22 cellular contexts compared by ENCODE assay signal in the genomic region with DNA sequence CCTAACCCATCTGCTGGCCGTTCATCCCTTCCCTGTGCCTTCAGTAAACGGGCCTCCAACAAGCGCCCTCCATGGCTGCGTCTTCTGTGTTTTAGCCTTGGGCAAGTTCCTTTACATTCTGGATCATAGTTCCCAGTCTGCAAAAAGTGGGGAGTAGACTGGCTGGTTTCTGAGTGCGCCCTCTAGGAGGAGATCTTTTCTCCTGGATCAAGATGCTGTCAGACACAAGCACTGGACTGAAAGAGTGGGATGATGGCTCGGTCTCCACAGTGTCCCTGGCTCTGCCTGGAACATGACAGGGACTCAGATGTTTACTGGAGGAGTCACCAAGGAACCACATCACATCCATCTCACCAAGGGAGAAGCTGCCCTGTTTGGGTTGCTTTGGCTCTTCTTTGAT.
DNase-seq lines count a peak whose midpoint lies in the region; ATAC-seq, FAIRE-seq and TF ChIP-seq lines count a peak whose summit lies in the region.
"Had no signal": no experiment of that assay in that cellular context is flagged by ENCODE, and none has a peak within 500 bp of the region (broad histone marks: within the 10 kb centered on the region; RNA-seq: fewer than 3 reads in every experiment).

No MANE protein-coding gene starts in this region.

- H3K27me3 ChIP-seq in OCI-LY3 (ENCODE audit: low read depth, low read length) (no peaks in the 10 kb centered on the region), dorsolateral prefrontal cortex (no peaks in the 10 kb centered on the region), spleen (replicated peaks in 1 of 7) (no peaks in the 10 kb centered on the region)
- H3K27me3 ChIP-seq: heart left ventricle, suprapubic skin, vagina had no signal

- peaks cover 100% of the 10 kb centered on the region for H4K20me1 ChIP-seq in OCI-LY3 (ENCODE audit: insufficient read depth, low read length)

- H3K4me2 ChIP-seq in OCI-LY3 (ENCODE audit: low read length), result peak overlapping the region; percentile 93

- H3K4me1 ChIP-seq in OCI-LY3 (ENCODE audit: low read length) (peaks cover 76% of the 10 kb centered on the region), spleen (peaks cover 0 to 27% (median 7%) of the 10 kb centered on the region in 6 donors)
- H3K4me1 ChIP-seq: prostate gland had no signal

- no peak overlapping the region for H3K9ac ChIP-seq in OCI-LY3 (ENCODE audit: low read length)

- intact Hi-C loops in dorsolateral prefrontal cortex (cut with DNase I) (no loop called here), spleen (cut with DNase I; ENCODE audit: low total_unique reads) (no loop called here)

- no peaks in the 10 kb centered on the region for H3K9me3 Mint-ChIP-seq in nephron progenitor cell
- H3K9me3 Mint-ChIP-seq: activated CD4-positive, alpha-beta T cell treated with anti-CD3 and anti-CD28 coated beads, Interleukin-2, amount 10 ng/mL, durations not matched to agents 24 days and 14 days; activated T-helper 2 cell treated with anti-CD3 and anti-CD28 coated beads, Interferon-gamma antibody, Interleukin-2, Interleukin-4, amounts not matched to agents 10 μg/mL and 5 μg/mL and 100 μg/mL, durations not matched to agents 14 hours and 24 hours and 36 hours; CD4-positive, CD25-positive, alpha-beta regulatory T cell; dendritic cell treated with granulocyte-macrophage colony-stimulating factor and Interleukin-4, amounts not matched to agents 40 ng/mL and 50 ng/mL, for 4 days; immature natural killer cell had no signal

- peaks cover 49% of the 10 kb centered on the region for H3K4me1 Mint-ChIP-seq in nephron progenitor cell

- H3K27ac ChIP-seq in OCI-LY3 (ENCODE audit: low read length) (peak overlapping the region; percentile 37), dorsolateral prefrontal cortex (peak overlapping the region in 42 of 59 donors; percentile 3 to 80 (median 54)), spleen (no peak overlapping the region)
- H3K27ac ChIP-seq: heart left ventricle, prostate gland, suprapubic skin, vagina had no signal

- FAIRE-seq in GM12891 (lab: Jason Lieb, UNC), result no peak

- H3K4me3 ChIP-seq in OCI-LY3 (ENCODE audit: low read length), result peak overlapping the region; percentile 98; the same call in 1 of the 2 replicates
- H3K4me3 ChIP-seq in dorsolateral prefrontal cortex, result no peak overlapping the region
- H3K4me3 ChIP-seq in spleen, result no peak overlapping the region
- H3K4me3 ChIP-seq: heart left ventricle, prostate gland, suprapubic skin, vagina had no signal

- no peak overlapping the region for H2AFZ ChIP-seq in OCI-LY3 (ENCODE audit: low read depth, low read length)

- no peak overlapping the region for H3K4me3 Mint-ChIP-seq in nephron progenitor cell
- H3K4me3 Mint-ChIP-seq: activated CD4-positive, alpha-beta T cell treated with anti-CD3 and anti-CD28 coated beads, Interleukin-2, amount 10 ng/mL, durations not matched to agents 24 days and 14 days; dendritic cell treated with granulocyte-macrophage colony-stimulating factor and Interleukin-4, amounts not matched to agents 40 ng/mL and 50 ng/mL, for 4 days; immature natural killer cell had no signal

- TF ChIP-seq POLR2A in GM12891 (IDR thresholded peaks at IDR 0.05; ENCODE audit: low read depth, low read length) (no peak), spleen (IDR thresholded peaks at IDR 0.05) (no peak)

- H3K36me3 ChIP-seq in OCI-LY3 (replicated peaks; ENCODE audit: low read depth, low read length), result peaks cover 83% of the 10 kb centered on the region
- peaks cover 0 to 100% (median 37%) of the 10 kb centered on the region in 6 donors for H3K36me3 ChIP-seq in spleen
- H3K36me3 ChIP-seq: prostate gland had no signal

- WGBS in spleen, 5 donors, result 91 to 97% (median 94%) methylated on average over 6 of the region's 6 CpGs

- peaks cover 100% of the 10 kb centered on the region for H3K79me2 ChIP-seq in OCI-LY3 (ENCODE audit: low read length)

- TF ChIP-seq CTCF in OCI-LY3 (IDR thresholded peaks at IDR 0.05; ENCODE audit: low read depth, low read length) (peak; percentile 18; the same call in 1 of the 2 replicates), dorsolateral prefrontal cortex (IDR thresholded peaks at IDR 0.05 in 54 of 56, conservative IDR thresholded peaks at IDR 0.05 in 2 of 56; ENCODE audit: low read depth in 1 of 56, partially characterized antibody in 56 of 56) (peak in 20 of 56 donors; percentile 10 to 39 (median 18)), nephron progenitor cell (IDR thresholded peaks at IDR 0.05) (no peak), spleen (IDR thresholded peaks at IDR 0.05 in 8 of 11, conservative IDR thresholded peaks at IDR 0.05 in 3 of 11) (no peak)

- ATAC-seq in HG03108 (IDR thresholded peaks at IDR 0.05; ENCODE audit: unreplicated experiment), result no peak
- ATAC-seq: heart left ventricle, left ventricle myocardium superior had no signal

- peaks cover 4% of the 10 kb centered on the region for H3K27me3 Mint-ChIP-seq in nephron progenitor cell (ENCODE audit: low read depth, poor library complexity)
- H3K27me3 Mint-ChIP-seq: activated CD4-positive, alpha-beta T cell treated with anti-CD3 and anti-CD28 coated beads, Interleukin-2, amount 10 ng/mL, durations not matched to agents 24 days and 14 days; CD4-positive, CD25-positive, alpha-beta regulatory T cell; dendritic cell treated with granulocyte-macrophage colony-stimulating factor and Interleukin-4, amounts not matched to agents 40 ng/mL and 50 ng/mL, for 4 days had no signal

- peaks cover 50% of the 10 kb centered on the region for H3K36me3 Mint-ChIP-seq in nephron progenitor cell (ENCODE audit: low read depth)

- no peak for DNase-seq in GM12891 (ENCODE audit: insufficient read length, low spot score)
- DNase-seq in dorsolateral prefrontal cortex, result peak in 1 of 10 donors; percentile 56
- DNase-seq in nephron progenitor cell, result no peak
- no peak for DNase-seq in spleen
- DNase-seq in NCI-H1105 treated with DMSO at 0.1 percent for 48 hours (lab: John Stamatoyannopoulos, UW), result no peak
- DNase-seq: activated CD4-positive, alpha-beta T cell treated with anti-CD3 and anti-CD28 coated beads, Interleukin-2, amount 10 ng/mL, durations not matched to agents 24 days and 14 days; amygdala; CD4-positive, CD25-positive, alpha-beta regulatory T cell; DMS 273 treated with DMSO at 0.1 percent for 48 hours; heart left ventricle; immature natural killer cell; Karpas-422; left ventricle myocardium superior; NCI-H2029 treated with DMSO at 0.1 percent for 48 hours; T-helper 2 cell had no signal

- H3K9me3 ChIP-seq in OCI-LY3 (ENCODE audit: insufficient read depth, low read length) (no peaks in the 10 kb centered on the region), spleen (no peaks in the 10 kb centered on the region)
- H3K9me3 ChIP-seq: heart left ventricle, prostate gland, suprapubic skin, vagina had no signal

- H3K27ac Mint-ChIP-seq in nephron progenitor cell, result peak overlapping the region; percentile 45
- H3K27ac Mint-ChIP-seq: activated CD4-positive, alpha-beta T cell treated with anti-CD3 and anti-CD28 coated beads, Interleukin-2, amount 10 ng/mL, durations not matched to agents 24 days and 14 days; activated T-helper 2 cell treated with anti-CD3 and anti-CD28 coated beads, Interferon-gamma antibody, Interleukin-2, Interleukin-4, amounts not matched to agents 10 μg/mL and 5 μg/mL and 100 μg/mL, durations not matched to agents 14 hours and 24 hours and 36 hours; dendritic cell treated with granulocyte-macrophage colony-stimulating factor and Interleukin-4, amounts not matched to agents 40 ng/mL and 50 ng/mL, for 4 days had no signal

TF ChIP-seq in GM12891, 5 proteins besides CTCF, POLR2A, EP300 and RAD21:
- TF ChIP-seq TAF1 (IDR thresholded peaks at IDR 0.05; ENCODE audit: low read depth, low read length) (no peak), POLR2AphosphoS5 (IDR thresholded peaks at IDR 0.05; ENCODE audit: low read depth, low read length) (peak; percentile 32; the same call in 1 of the 2 replicates)

Comparison
In these comparisons a context has a peak if more than half of its experiments do, and no peak if none do; other contexts are left out.
1. H3K27ac ChIP-seq: peak in OCI-LY3 (single experiment) and dorsolateral prefrontal cortex (42 of 59); none in spleen (0 of 8).